ENCODE assay signal across 1 cellular context in genomic region chr7:92722541-92722940, GRCh38.
TF ChIP-seq lines count a peak whose summit lies in the region.

No MANE protein-coding gene starts in this region.

TF ChIP-seq in endothelial cell of umbilical vein, 7 proteins besides CTCF, POLR2A, EP300 and RAD21:
- peak; percentile 70 for TF ChIP-seq FOS (IDR thresholded peaks at IDR 0.05; ENCODE audit: borderline replicate concordance, insufficient read depth, low read length)
- TF ChIP-seq JUN (IDR thresholded peaks at IDR 0.05; ENCODE audit: borderline replicate concordance, insufficient read depth, insufficient read length, low read depth), result peak; percentile 12
- no peak for TF ChIP-seq POLR2AphosphoS5 (IDR thresholded peaks at IDR 0.05; ENCODE audit: insufficient read depth, low read depth, low read length)
- TF ChIP-seq MAX (IDR thresholded peaks at IDR 0.05; ENCODE audit: insufficient read depth, insufficient read length), result no peak
- TF ChIP-seq EZH2 (IDR thresholded peaks at IDR 0.05; ENCODE audit: borderline replicate concordance, low read depth, low read length, severe bottlenecking), result no peak
- TF ChIP-seq MYC (IDR thresholded peaks at IDR 0.05; ENCODE audit: low read depth, low read length), result no peak
- no peak for TF ChIP-seq GATA2 (IDR thresholded peaks at IDR 0.05; ENCODE audit: insufficient read depth, insufficient read length, low read depth, low read length)
